Comparison of ENCODE assay signal across 21 cellular contexts in genomic region chr5:33231214-33231710, GRCh38.
"Had no signal": no experiment of that assay in that cellular context is flagged by ENCODE, and none has a peak within 500 bp of the region (broad histone marks: within the 10 kb centered on the region; RNA-seq: fewer than 3 reads in every experiment).

No MANE protein-coding gene starts in this region.

- H3K4me3 ChIP-seq: breast epithelium, coronary artery, gastroesophageal sphincter, thyroid gland had no signal

- H3K27ac ChIP-seq: breast epithelium, coronary artery, gastroesophageal sphincter, WERI-Rb-1 had no signal

- H3K36me3 Mint-ChIP-seq: activated CD8-positive, alpha-beta memory T cell treated with anti-CD3 and anti-CD28 coated beads, Interleukin-2, amount 10 ng/mL, durations not matched to agents 7 days and 5 days; activated naive CD4-positive, alpha-beta T cell treated with anti-CD3 and anti-CD28 coated beads, Interleukin-2, amount 50 U/mL, for 24 hours; memory B cell had no signal

- H3K9me3 ChIP-seq: breast epithelium, gastroesophageal sphincter, thyroid gland had no signal

- H3K9me3 Mint-ChIP-seq: activated CD4-positive, alpha-beta T cell treated with anti-CD3 and anti-CD28 coated beads, Interleukin-2, amount 10 ng/mL, durations not matched to agents 7 days and 5 days; activated naive CD4-positive, alpha-beta T cell treated with anti-CD3 and anti-CD28 coated beads, Interleukin-2, amount 50 U/mL, for 24 hours; nephron progenitor cell had no signal

- H3K27me3 ChIP-seq: breast epithelium, gastroesophageal sphincter, thyroid gland had no signal

- H3K36me3 ChIP-seq: breast epithelium, gastroesophageal sphincter, thyroid gland, WERI-Rb-1 had no signal

- H3K27me3 Mint-ChIP-seq: activated CD4-positive, alpha-beta T cell treated with anti-CD3 and anti-CD28 coated beads, Interleukin-2, amount 10 ng/mL, durations not matched to agents 7 days and 5 days; activated CD8-positive, alpha-beta memory T cell treated with anti-CD3 and anti-CD28 coated beads, Interleukin-2, amount 10 ng/mL, durations not matched to agents 7 days and 5 days; activated CD8-positive, alpha-beta T cell treated with anti-CD3 and anti-CD28 coated beads for 36 hours; activated naive CD4-positive, alpha-beta T cell treated with anti-CD3 and anti-CD28 coated beads, Interleukin-2, amount 50 U/mL, for 24 hours; memory B cell had no signal

- H3K27ac Mint-ChIP-seq: activated CD4-positive, alpha-beta T cell treated with anti-CD3 and anti-CD28 coated beads, Interleukin-2, amount 10 ng/mL, durations not matched to agents 7 days and 5 days; activated CD8-positive, alpha-beta memory T cell treated with anti-CD3 and anti-CD28 coated beads, Interleukin-2, amount 10 ng/mL, durations not matched to agents 7 days and 5 days; activated CD8-positive, alpha-beta T cell treated with anti-CD3 and anti-CD28 coated beads for 36 hours; activated naive CD4-positive, alpha-beta T cell treated with anti-CD3 and anti-CD28 coated beads, Interleukin-2, amount 50 U/mL, for 24 hours; memory B cell; nephron progenitor cell had no signal

- H3K4me3 Mint-ChIP-seq: activated CD4-positive, alpha-beta T cell treated with anti-CD3 and anti-CD28 coated beads, Interleukin-2, amount 10 ng/mL, durations not matched to agents 7 days and 5 days; activated CD8-positive, alpha-beta memory T cell treated with anti-CD3 and anti-CD28 coated beads, Interleukin-2, amount 10 ng/mL, durations not matched to agents 7 days and 5 days; activated CD8-positive, alpha-beta T cell treated with anti-CD3 and anti-CD28 coated beads for 36 hours; activated naive CD4-positive, alpha-beta T cell treated with anti-CD3 and anti-CD28 coated beads, Interleukin-2, amount 50 U/mL, for 24 hours; memory B cell; nephron progenitor cell had no signal

- H3K4me1 Mint-ChIP-seq: nephron progenitor cell had no signal

- H3K4me1 ChIP-seq: breast epithelium had no signal

- DNase-seq: activated CD4-positive, alpha-beta T cell treated with anti-CD3 and anti-CD28 coated beads, Interleukin-2, amount 10 ng/mL, durations not matched to agents 7 days and 5 days; activated CD4-positive, CD25-positive, alpha-beta regulatory T cell treated with anti-CD3 and anti-CD28 coated beads, Interleukin-2, amount 50 U/mL, for 72 hours; activated CD8-positive, alpha-beta memory T cell treated with anti-CD3 and anti-CD28 coated beads, Interleukin-2, amount 10 ng/mL, durations not matched to agents 7 days and 5 days; activated CD8-positive, alpha-beta T cell treated with anti-CD3 and anti-CD28 coated beads for 36 hours; activated effector memory CD4-positive, alpha-beta T cell treated with anti-CD3 and anti-CD28 coated beads, Interleukin-2, amount 50 U/mL, for 16 hours; activated T-cell treated with anti-CD3 and anti-CD28 coated beads for 4 hours; head of caudate nucleus; islet precursor cell; left colon; nephron progenitor cell; occipital lobe; stimulated activated CD4-positive, alpha-beta T cell treated with anti-CD3 and anti-CD28 coated beads, Interleukin-4, amount 100 ng/mL, for 24 hours; stimulated activated naive CD4-positive, alpha-beta T cell treated with Interleukin-2 at 50 U/mL for 16 hours; T-helper 1 cell; thyroid gland; WERI-Rb-1 had no signal

- ATAC-seq: activated CD8-positive, alpha-beta memory T cell treated with anti-CD3 and anti-CD28 coated beads, Interleukin-2, amount 10 ng/mL, durations not matched to agents 7 days and 5 days; activated CD8-positive, alpha-beta T cell treated with anti-CD3 and anti-CD28 coated beads for 36 hours; gastroesophageal sphincter; left colon had no signal
